8 cellular contexts compared by ENCODE assay signal in genomic region chr6:161152904-161153662, GRCh38.
DNase-seq lines count a peak whose midpoint lies in the region; ATAC-seq and TF ChIP-seq lines count a peak whose summit lies in the region.

No MANE protein-coding gene starts in this region.

- peak overlapping the region; percentile 49; the same call in 1 of the 2 replicates for H3K27ac ChIP-seq in BLaER1

- H3K27ac Mint-ChIP-seq in brain, result no peak overlapping the region

- H3K27me3 ChIP-seq in BLaER1, result no peaks in the 10 kb centered on the region

- no peak overlapping the region for H3K9ac ChIP-seq in BLaER1

- peaks cover 15% of the 10 kb centered on the region for H3K9me3 ChIP-seq in BLaER1
- no peaks in the 10 kb centered on the region for H3K9me3 ChIP-seq in mucosa of descending colon

- H3K4me3 Mint-ChIP-seq in brain, result no peak overlapping the region

- H3K36me3 ChIP-seq in BLaER1 (peaks cover 66% of the 10 kb centered on the region), mucosa of descending colon (ENCODE audit: low read depth) (no peaks in the 10 kb centered on the region)

- peak; percentile 48 to 55 for TF ChIP-seq CTCF in brain (conservative IDR thresholded peaks at IDR 0.05)
- no peak for TF ChIP-seq CTCF in mucosa of descending colon (IDR thresholded peaks at IDR 0.05)

- no peaks in the 10 kb centered on the region for H3K27me3 Mint-ChIP-seq in brain

- no peaks in the 10 kb centered on the region for H4K20me1 ChIP-seq in BLaER1

- ATAC-seq in HG03196 (IDR thresholded peaks at IDR 0.05; ENCODE audit: unreplicated experiment) (peak; percentile 45), mucosa of descending colon (peak; percentile 50), GM21619 (IDR thresholded peaks at IDR 0.05; ENCODE audit: unreplicated experiment) (no peak)

- H3K4me1 Mint-ChIP-seq in brain, result no peaks in the 10 kb centered on the region

- intact Hi-C loops in mucosa of descending colon (cut with DNase I, micrococcal nuclease), result no loop called here

- peaks cover 0 to 16% (median 5%) of the 10 kb centered on the region in 5 experiments for H3K9me3 Mint-ChIP-seq in brain

- H3K36me3 Mint-ChIP-seq in brain, result peaks cover 82% of the 10 kb centered on the region

- DNase-seq in mucosa of descending colon (peak in 1 of 3 donors; percentile 18), globus pallidus (ENCODE audit: low spot score) (no peak), SKM-1 (lab: John Stamatoyannopoulos, UW; ENCODE audit: unreplicated experiment) (no peak), NCI-H2107 (lab: John Stamatoyannopoulos, UW) (no peak)

- H3K4me3 ChIP-seq in BLaER1, result no peak overlapping the region
- no peak overlapping the region for H3K4me3 ChIP-seq in mucosa of descending colon

- H3K4me1 ChIP-seq in BLaER1 (no peaks in the 10 kb centered on the region), mucosa of descending colon (ENCODE audit: low read depth) (no peaks in the 10 kb centered on the region)

- H3K4me2 ChIP-seq in BLaER1, result no peak overlapping the region
